ENCODE assay signal across 15 cellular contexts in genomic region chr12:122076743-122077495, GRCh38. TPM values are rescaled to one million over a fixed set of nuclear protein-coding genes. Genes with fewer than 3 reads are reported as not detected.
A peak's percentile ranks its signal among the peaks of the same experiment; 100 is the strongest.
DNase-seq lines count a peak whose midpoint lies in the region; ATAC-seq, FAIRE-seq and TF ChIP-seq lines count a peak whose summit lies in the region.
"Had no signal": no experiment of that assay in that cellular context is flagged by ENCODE, and none has a peak within 500 bp of the region (broad histone marks: within the 10 kb centered on the region; RNA-seq: fewer than 3 reads in every experiment).

No MANE protein-coding gene starts in this region.

- H3K27ac ChIP-seq in neural progenitor cell, result no peak overlapping the region

- no peak overlapping the region for H2AFZ ChIP-seq in neural progenitor cell (replicated peaks)

- H3K27me3 Mint-ChIP-seq in WTC11 (ENCODE audit: low read depth) (peaks cover 8% of the 10 kb centered on the region), neural progenitor cell (ENCODE audit: insufficient read depth, low read depth) (peaks cover 9% of the 10 kb centered on the region)

- peaks cover 16% of the 10 kb centered on the region for H4K20me1 ChIP-seq in neural progenitor cell (ENCODE audit: low read depth)

- H3K79me2 ChIP-seq in neural progenitor cell (ENCODE audit: low read depth), result no peaks in the 10 kb centered on the region

- H3K4me1 ChIP-seq in neural progenitor cell, result peaks cover 9% of the 10 kb centered on the region

- CTCF ChIA-PET in WTC11 (lab: Charles Lee), result interaction anchor here (0.9 to 2.1 kb wide), 2 partner anchors 46 to 283 kb away, joined by 3 to 6 read pairs; no protein-coding TSS in a partner anchor

- H3K4me3 ChIP-seq in neural progenitor cell, result no peak overlapping the region

- no peak overlapping the region for H3K9ac ChIP-seq in neural progenitor cell

- POLR2A ChIA-PET in WTC11 (lab: Charles Lee), result no interaction called here

- H3K27ac Mint-ChIP-seq in WTC11, result no peak overlapping the region
- no peak overlapping the region for H3K27ac Mint-ChIP-seq in neural progenitor cell

- ATAC-seq in WTC11 (no peak), GM18502 (IDR thresholded peaks at IDR 0.05; ENCODE audit: poor library complexity, unreplicated experiment) (no peak)

- peak; percentile 29 for DNase-seq in activated CD4-positive, alpha-beta T cell treated with anti-CD3 and anti-CD28 coated beads for 48 hours
- no peak for DNase-seq in activated CD4-positive, alpha-beta T cell treated with anti-CD3 and anti-CD28 coated beads, Interleukin-2, amount 50 U/mL, for 4 hours
- no peak for DNase-seq in GM12891 (ENCODE audit: insufficient read length, low spot score)
- DNase-seq in WTC11 (ENCODE audit: low spot score), result no peak
- DNase-seq in neural progenitor cell (ENCODE audit: low spot score), result no peak
- DNase-seq in D721Med (ENCODE audit: insufficient read length, low spot score), result no peak
- DNase-seq in NCI-H510A (lab: John Stamatoyannopoulos, UW), result no peak
- DNase-seq: DND-41, NCI-H1105, NCI-H69, trophoblast cell had no signal

- H3K4me1 Mint-ChIP-seq in WTC11 (peaks cover 36% of the 10 kb centered on the region), neural progenitor cell (peaks cover 33% of the 10 kb centered on the region)

- H3K27me3 ChIP-seq in neural progenitor cell, result peaks cover 87% of the 10 kb centered on the region

- no peaks in the 10 kb centered on the region for H3K36me3 ChIP-seq in neural progenitor cell

- H3K9me3 Mint-ChIP-seq in WTC11 (no peaks in the 10 kb centered on the region), neural progenitor cell (no peaks in the 10 kb centered on the region)

- H3K36me3 Mint-ChIP-seq in WTC11 (0 out of 2 replicates have a peak, but pooled peaks cover 3% of the 10 kb centered on the region), neural progenitor cell (no peaks in the 10 kb centered on the region)

- TF ChIP-seq CTCF in WTC11 (IDR thresholded peaks at IDR 0.05), result no peak
- no peak for TF ChIP-seq CTCF in neural progenitor cell (IDR thresholded peaks at IDR 0.05)
- TF ChIP-seq CTCF in D721Med (IDR thresholded peaks at IDR 0.05; ENCODE audit: insufficient read depth, missing control alignments), result no peak

- no peaks in the 10 kb centered on the region for H3F3A ChIP-seq in neural progenitor cell (ENCODE audit: low read depth)

- no peak overlapping the region for H3K4me2 ChIP-seq in neural progenitor cell

- no peak for TF ChIP-seq POLR2A in GM12891 (IDR thresholded peaks at IDR 0.05; ENCODE audit: low read depth, low read length)

- FAIRE-seq in GM12891 (lab: Jason Lieb, UNC) (no peak), D721Med (lab: Jason Lieb, UNC) (no peak)
- FAIRE-seq: astrocyte, frontal cortex, H1 had no signal

- H3K4me3 Mint-ChIP-seq in WTC11 (peak overlapping the region; percentile 67; the same call in 1 of the 2 replicates), neural progenitor cell (peak overlapping the region; percentile 79)

- H3K9me3 ChIP-seq in neural progenitor cell (ENCODE audit: low read depth), result no peaks in the 10 kb centered on the region

TF ChIP-seq in GM12891, 5 proteins besides CTCF, POLR2A, EP300 and RAD21:
- TF ChIP-seq SPI1 (IDR thresholded peaks at IDR 0.05; ENCODE audit: low read depth, low read length) (peak; percentile 83), POU2F2 (IDR thresholded peaks at IDR 0.05; ENCODE audit: low read depth, low read length) (no peak)

TF ChIP-seq in WTC11, 78 proteins besides CTCF, POLR2A, EP300 and RAD21 (continues in another document):
- no peak for TF ChIP-seq TP53 (CRISPR knock-in tag; IDR thresholded peaks at IDR 0.05)
- TF ChIP-seq, protein P1, sequence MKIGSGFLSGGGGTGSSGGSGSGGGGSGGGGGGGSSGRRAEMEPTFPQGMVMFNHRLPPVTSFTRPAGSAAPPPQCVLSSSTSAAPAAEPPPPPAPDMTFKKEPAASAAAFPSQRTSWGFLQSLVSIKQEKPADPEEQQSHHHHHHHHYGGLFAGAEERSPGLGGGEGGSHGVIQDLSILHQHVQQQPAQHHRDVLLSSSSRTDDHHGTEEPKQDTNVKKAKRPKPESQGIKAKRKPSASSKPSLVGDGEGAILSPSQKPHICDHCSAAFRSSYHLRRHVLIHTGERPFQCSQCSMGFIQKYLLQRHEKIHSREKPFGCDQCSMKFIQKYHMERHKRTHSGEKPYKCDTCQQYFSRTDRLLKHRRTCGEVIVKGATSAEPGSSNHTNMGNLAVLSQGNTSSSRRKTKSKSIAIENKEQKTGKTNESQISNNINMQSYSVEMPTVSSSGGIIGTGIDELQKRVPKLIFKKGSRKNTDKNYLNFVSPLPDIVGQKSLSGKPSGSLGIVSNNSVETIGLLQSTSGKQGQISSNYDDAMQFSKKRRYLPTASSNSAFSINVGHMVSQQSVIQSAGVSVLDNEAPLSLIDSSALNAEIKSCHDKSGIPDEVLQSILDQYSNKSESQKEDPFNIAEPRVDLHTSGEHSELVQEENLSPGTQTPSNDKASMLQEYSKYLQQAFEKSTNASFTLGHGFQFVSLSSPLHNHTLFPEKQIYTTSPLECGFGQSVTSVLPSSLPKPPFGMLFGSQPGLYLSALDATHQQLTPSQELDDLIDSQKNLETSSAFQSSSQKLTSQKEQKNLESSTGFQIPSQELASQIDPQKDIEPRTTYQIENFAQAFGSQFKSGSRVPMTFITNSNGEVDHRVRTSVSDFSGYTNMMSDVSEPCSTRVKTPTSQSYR (CRISPR knock-in tag; IDR thresholded peaks at IDR 0.05), result no peak
- no peak for TF ChIP-seq ARID4B (CRISPR knock-in tag; IDR thresholded peaks at IDR 0.05; ENCODE audit: borderline replicate concordance)
- TF ChIP-seq NR2C2 (CRISPR knock-in tag; IDR thresholded peaks at IDR 0.05), result no peak
- TF ChIP-seq GRHL2 (CRISPR knock-in tag; IDR thresholded peaks at IDR 0.05; ENCODE audit: insufficient replicate concordance, severe bottlenecking), result no peak
- no peak for TF ChIP-seq RORB (CRISPR knock-in tag; IDR thresholded peaks at IDR 0.05)
- no peak for TF ChIP-seq ZNF396 (CRISPR knock-in tag; IDR thresholded peaks at IDR 0.05; ENCODE audit: borderline replicate concordance)
- TF ChIP-seq, protein P2, sequence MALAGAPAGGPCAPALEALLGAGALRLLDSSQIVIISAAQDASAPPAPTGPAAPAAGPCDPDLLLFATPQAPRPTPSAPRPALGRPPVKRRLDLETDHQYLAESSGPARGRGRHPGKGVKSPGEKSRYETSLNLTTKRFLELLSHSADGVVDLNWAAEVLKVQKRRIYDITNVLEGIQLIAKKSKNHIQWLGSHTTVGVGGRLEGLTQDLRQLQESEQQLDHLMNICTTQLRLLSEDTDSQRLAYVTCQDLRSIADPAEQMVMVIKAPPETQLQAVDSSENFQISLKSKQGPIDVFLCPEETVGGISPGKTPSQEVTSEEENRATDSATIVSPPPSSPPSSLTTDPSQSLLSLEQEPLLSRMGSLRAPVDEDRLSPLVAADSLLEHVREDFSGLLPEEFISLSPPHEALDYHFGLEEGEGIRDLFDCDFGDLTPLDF (CRISPR knock-in tag; IDR thresholded peaks at IDR 0.05), result no peak

RNA-seq across cellular contexts. Expression of gene MLXIP, which starts 1.6 kb away (rescaled TPM):
- polyA plus RNA-seq in GM12891 (2012; ENCODE audit: low read depth, missing spikeins), result 4.6 TPM
- total RNA-seq in WTC11 (2021), result 40.5 to 49.4 TPM (median 44.4 TPM) in 3 replicates
- 1.9 and 4.3 TPM in 2 replicates for total RNA-seq in neural progenitor cell (ENCODE audit: low replicate concordance)

RNA-seq across cellular contexts. Expression of gene BCL7A, which starts 55.2 kb away (rescaled TPM):
- polyA plus RNA-seq in GM12891 (2012; ENCODE audit: low read depth, missing spikeins), result 5.2 TPM
- total RNA-seq in WTC11 (2021) (14.6 to 19.7 TPM (median 15.8 TPM) in 3 replicates), neural progenitor cell (ENCODE audit: low replicate concordance) (22.1 and 41.3 TPM in 2 replicates)
